Comparison of ENCODE assay signal across 8 cellular contexts in the genomic region with DNA sequence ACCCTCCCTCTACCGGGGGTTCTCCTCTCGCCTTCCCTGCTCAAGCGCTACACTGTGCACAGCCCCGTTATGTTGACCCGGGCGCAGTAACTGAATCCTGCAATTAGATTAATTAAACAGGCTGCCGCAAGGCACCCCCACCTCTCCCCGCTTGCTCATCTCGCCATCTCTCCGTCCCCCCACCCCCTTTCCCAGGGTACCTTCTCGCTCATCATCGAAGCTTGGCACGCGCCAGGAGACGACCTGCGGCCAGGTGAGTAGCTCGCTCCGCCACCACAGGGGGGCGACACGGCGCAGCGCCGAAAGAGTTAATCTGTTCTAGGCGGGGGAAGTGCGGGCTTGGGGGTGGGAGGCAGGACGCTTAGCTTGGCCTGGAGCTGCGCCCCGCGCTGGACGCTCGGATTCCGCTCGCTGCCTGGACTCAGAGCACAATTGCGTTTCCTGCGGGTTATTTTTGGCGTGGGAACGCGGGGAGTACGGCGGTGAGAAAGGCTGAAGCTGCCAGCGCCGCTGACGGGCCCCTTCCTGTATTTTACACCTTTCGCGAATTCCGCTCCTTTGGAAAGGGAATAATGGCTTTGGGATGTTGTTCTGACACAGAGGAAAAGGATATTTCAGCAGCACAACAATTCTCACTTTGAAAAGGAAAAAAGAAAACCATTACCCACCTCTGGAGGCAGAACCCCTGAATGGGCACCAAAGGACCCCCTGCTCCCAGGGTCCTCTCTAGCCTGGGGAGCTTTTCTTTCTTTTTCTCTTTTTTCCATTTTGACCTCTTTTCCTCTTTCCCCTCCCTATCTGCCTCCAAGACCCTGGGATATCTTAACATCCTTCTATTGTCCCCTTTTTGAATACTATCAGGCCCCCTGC. TPM values are rescaled to one million over a fixed set of nuclear protein-coding genes. Genes with fewer than 3 reads are reported as not detected.
DNase-seq lines count a peak whose midpoint lies in the region; ATAC-seq, FAIRE-seq and TF ChIP-seq lines count a peak whose summit lies in the region.

No MANE protein-coding gene starts in this region.

- DNase-seq in NCI-H2107 (lab: John Stamatoyannopoulos, UW), result peak; percentile 49
- no peak for DNase-seq in NCI-H2107 treated with DMSO at 0.1 percent for 48 hours (lab: John Stamatoyannopoulos, UW; ENCODE audit: unreplicated experiment)
- peak; percentile 16 for DNase-seq in astrocyte (ENCODE audit: low read depth)
- peak; percentile 58 for DNase-seq in stimulated activated CD4-positive, alpha-beta T cell treated with anti-CD3 and anti-CD28 coated beads, Interleukin-1b, Interleukin-23, amount 100 ng/mL, for 48 hours
- no peak for DNase-seq in NCI-H446 treated with DMSO at 0.1 percent for 48 hours (lab: John Stamatoyannopoulos, UW)

- no peaks in the 10 kb centered on the region for H3K79me2 ChIP-seq in OCI-LY1 (ENCODE audit: insufficient read depth, low read length)
- no peaks in the 10 kb centered on the region for H3K79me2 ChIP-seq in astrocyte (ENCODE audit: insufficient read depth, low read length)

- H3K4me3 ChIP-seq in OCI-LY1 (ENCODE audit: low read depth, low read length, poor library complexity, severe bottlenecking) (peak overlapping the region; percentile 37), astrocyte (ENCODE audit: insufficient read depth, low read depth, low read length) (no peak overlapping the region), iPS-18a (ENCODE audit: low read length) (peak overlapping the region; percentile 59)

- no peak for FAIRE-seq in astrocyte (lab: Jason Lieb, UNC)

- H3K4me2 ChIP-seq in OCI-LY1 (ENCODE audit: low read length) (peak overlapping the region; percentile 88), astrocyte (ENCODE audit: low read length) (peak overlapping the region; percentile 88)

- peak; percentile 97 for TF ChIP-seq CTCF in OCI-LY1 (IDR thresholded peaks at IDR 0.05; ENCODE audit: low read length)
- TF ChIP-seq CTCF in astrocyte (IDR thresholded peaks at IDR 0.05; ENCODE audit: insufficient read depth, low read depth, low read length), result peak; percentile 18

- H3K27me3 ChIP-seq in OCI-LY1 (ENCODE audit: insufficient read depth, low read length) (peaks cover 10% of the 10 kb centered on the region), astrocyte (ENCODE audit: insufficient read depth, low read length) (peaks cover 50% of the 10 kb centered on the region), iPS-18a (ENCODE audit: control insufficient read depth, insufficient read depth, low read length) (peaks cover 82% of the 10 kb centered on the region)

- no peaks in the 10 kb centered on the region for H3K9me3 Mint-ChIP-seq in astrocyte (ENCODE audit: unreplicated experiment)

- H3F3A ChIP-seq in OCI-LY1 (ENCODE audit: insufficient read depth, low read length), result no peaks in the 10 kb centered on the region

- H3K36me3 Mint-ChIP-seq in astrocyte (ENCODE audit: low read depth, unreplicated experiment), result peaks cover 5% of the 10 kb centered on the region

- H3K9ac ChIP-seq in OCI-LY1 (ENCODE audit: low read length) (no peak overlapping the region), astrocyte (ENCODE audit: low read length) (no peak overlapping the region), iPS-18a (ENCODE audit: low read length) (no peak overlapping the region)

- H2AFZ ChIP-seq in OCI-LY1 (ENCODE audit: low read length) (no peak overlapping the region), astrocyte (ENCODE audit: low read depth, low read length) (peak overlapping the region; percentile 26)

- no peaks in the 10 kb centered on the region for H3K9me2 ChIP-seq in OCI-LY1 (ENCODE audit: low read depth, low read length)

- H3K27ac Mint-ChIP-seq in astrocyte (ENCODE audit: unreplicated experiment), result no peak overlapping the region

- H3K4me1 ChIP-seq in OCI-LY1 (ENCODE audit: insufficient read depth, low read length, severe bottlenecking) (peaks cover 41% of the 10 kb centered on the region), astrocyte (ENCODE audit: insufficient read depth, low read length) (peaks cover 18% of the 10 kb centered on the region), iPS-18a (ENCODE audit: control insufficient read depth, low read depth, low read length) (peaks cover 18% of the 10 kb centered on the region)

- no peak overlapping the region for H3K27ac ChIP-seq in OCI-LY1 (ENCODE audit: low read depth, low read length, poor library complexity, severe bottlenecking)
- no peak overlapping the region for H3K27ac ChIP-seq in astrocyte (ENCODE audit: low read depth, low read length)
- H3K27ac ChIP-seq in iPS-18a (ENCODE audit: low read length), result no peak overlapping the region

- H4K20me1 ChIP-seq in OCI-LY1 (ENCODE audit: insufficient read depth, low read length) (no peaks in the 10 kb centered on the region), astrocyte (ENCODE audit: insufficient read depth, low read length) (peaks cover 10% of the 10 kb centered on the region)

- peaks cover 71% of the 10 kb centered on the region for H3K27me3 Mint-ChIP-seq in astrocyte (ENCODE audit: low read depth, unreplicated experiment)

- H3K36me3 ChIP-seq in OCI-LY1 (ENCODE audit: insufficient read depth, low read length), result no peaks in the 10 kb centered on the region
- no peaks in the 10 kb centered on the region for H3K36me3 ChIP-seq in astrocyte (ENCODE audit: insufficient read depth, low read length)
- no peaks in the 10 kb centered on the region for H3K36me3 ChIP-seq in iPS-18a (ENCODE audit: control insufficient read depth, low read depth, low read length)

- ATAC-seq in HG02884 (IDR thresholded peaks at IDR 0.05; ENCODE audit: unreplicated experiment), result no peak

- H3K4me3 Mint-ChIP-seq in astrocyte (ENCODE audit: unreplicated experiment), result peak overlapping the region; percentile 79

- no peaks in the 10 kb centered on the region for H3K9me3 ChIP-seq in OCI-LY1 (ENCODE audit: low read length)
- H3K9me3 ChIP-seq in astrocyte (ENCODE audit: insufficient read depth, low read depth, low read length), result no peaks in the 10 kb centered on the region
- no peaks in the 10 kb centered on the region for H3K9me3 ChIP-seq in iPS-18a (ENCODE audit: control insufficient read depth, low read depth, low read length)

- peaks cover 10% of the 10 kb centered on the region for H3K4me1 Mint-ChIP-seq in astrocyte (ENCODE audit: low read depth, unreplicated experiment)

RNA-seq across cellular contexts. Expression of a gene that starts 1.5 kb away (rescaled TPM):
- total RNA-seq in astrocyte, result 0.09 and 0.29 TPM in 2 replicates

RNA-seq across cellular contexts. Expression of a gene that starts 22.6 kb away (rescaled TPM):
- 55.9 and 70.8 TPM in 2 replicates for total RNA-seq in astrocyte

RNA-seq across cellular contexts. Expression of a gene that starts 36.4 kb away (rescaled TPM):
- total RNA-seq in astrocyte, result 35.8 and 37.6 TPM in 2 replicates

RNA-seq across cellular contexts. Expression of a gene that starts 56.6 kb away (rescaled TPM):
- total RNA-seq in astrocyte, result 0.43 and 0.61 TPM in 2 replicates

Comparison
In these comparisons a context has a peak if more than half of its experiments do, and no peak if none do; other contexts are left out.
1. DNase-seq: peak in NCI-H2107 (single experiment), astrocyte (single experiment) and stimulated activated CD4-positive, alpha-beta T cell treated with anti-CD3 and anti-CD28 coated beads, Interleukin-1b, Interleukin-23, amount 100 ng/mL, for 48 hours (single experiment); none in NCI-H2107 treated with DMSO at 0.1 percent for 48 hours (single experiment) and NCI-H446 treated with DMSO at 0.1 percent for 48 hours (single experiment).